In the genomic region with DNA sequence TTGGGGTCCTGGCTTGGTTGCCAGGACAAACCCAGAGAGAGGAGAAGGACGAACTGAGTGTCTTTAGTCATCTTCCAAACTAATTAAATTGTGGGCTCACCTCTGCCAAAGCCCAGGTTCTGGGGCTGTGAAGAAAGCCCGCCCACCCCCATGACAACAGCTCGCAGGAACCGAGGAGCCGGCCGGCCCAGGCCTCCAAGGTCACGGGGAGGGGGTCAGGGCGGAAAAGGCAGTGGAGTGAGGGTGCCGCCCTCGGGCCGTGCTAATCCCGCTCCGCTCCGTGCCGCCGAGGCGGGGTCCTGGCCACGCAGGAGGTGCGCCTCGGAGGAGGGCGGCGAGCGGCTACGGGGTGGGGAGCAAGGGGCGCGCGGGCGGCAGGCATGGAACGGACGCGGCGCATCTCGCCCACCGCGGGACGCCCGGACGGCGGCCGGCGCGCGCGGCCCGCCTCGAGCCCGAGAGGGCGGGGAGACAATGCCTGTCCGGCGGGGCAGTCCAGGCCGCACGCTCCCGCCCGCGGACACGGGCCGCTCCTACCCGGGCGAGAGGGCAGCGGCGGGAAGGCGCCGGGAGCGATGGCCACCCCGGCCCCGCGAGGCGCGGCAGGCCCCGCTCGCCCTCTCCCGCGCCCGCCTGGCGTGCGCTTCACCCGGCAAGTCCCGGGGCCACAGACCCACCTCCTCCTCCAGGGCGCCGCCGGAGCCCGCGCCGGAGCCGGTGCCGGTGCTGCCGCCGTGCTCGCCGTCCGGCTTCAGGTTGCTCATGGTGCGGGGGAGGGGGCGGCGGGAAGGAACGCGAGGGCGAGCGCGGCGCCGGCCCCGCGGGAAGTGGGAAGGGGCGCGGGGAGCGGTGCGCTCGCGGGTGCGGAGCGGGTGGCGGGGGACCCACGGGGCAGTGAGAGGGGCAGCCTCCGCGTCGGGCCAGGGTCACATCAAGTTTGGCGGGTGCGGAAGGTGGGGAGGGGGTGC, we compare ENCODE assay signal across 8 cellular contexts. TPM values are rescaled to one million over a fixed set of nuclear protein-coding genes. Genes with fewer than 3 reads are reported as not detected.
A peak's percentile ranks its signal among the peaks of the same experiment; 100 is the strongest.
DNase-seq lines count a peak whose midpoint lies in the region; ATAC-seq and TF ChIP-seq lines count a peak whose summit lies in the region.

No MANE protein-coding gene starts in this region.

- no peak for TF ChIP-seq CTCF in BJ (IDR thresholded peaks at IDR 0.05; ENCODE audit: insufficient read depth, low read depth, low read length)
- no peak for TF ChIP-seq CTCF in right lobe of liver (IDR thresholded peaks at IDR 0.05)
- no peak for TF ChIP-seq CTCF in tibial artery (IDR thresholded peaks at IDR 0.05)

- TF ChIP-seq POLR2A in right lobe of liver (IDR thresholded peaks at IDR 0.05), result peak; percentile 44

- intact Hi-C loops in right lobe of liver (cut with DNase I), result no loop called here
- intact Hi-C loops in tibial artery (cut with DNase I; ENCODE audit: low total_unique reads), result loop anchor here (2.0 kb wide), 1 partner anchor 32 kb away; no protein-coding TSS in a partner anchor

- H3K36me3 ChIP-seq in BJ (ENCODE audit: control insufficient read depth, insufficient read depth, low read length) (no peaks in the 10 kb centered on the region), right lobe of liver (no peaks in the 10 kb centered on the region), tibial artery (no peaks in the 10 kb centered on the region)

- DNase-seq in BJ (ENCODE audit: low read depth) (no peak), astrocyte of the hippocampus (ENCODE audit: low read depth, low spot score) (peak; percentile 53), right lobe of liver (peak; percentile 41 to 66 (median 59)), tibial artery (no peak), SKM-1 (lab: John Stamatoyannopoulos, UW; ENCODE audit: unreplicated experiment) (no peak), NK-92 (lab: John Stamatoyannopoulos, UW; ENCODE audit: unreplicated experiment) (no peak), NCI-H446 (lab: John Stamatoyannopoulos, UW) (no peak)

- peaks cover 0 to 5% (median 2%) of the 10 kb centered on the region in 4 donors for H3K4me1 ChIP-seq in right lobe of liver
- peaks cover 0 to 41% (median 9%) of the 10 kb centered on the region in 4 donors for H3K4me1 ChIP-seq in tibial artery

- 50% methylated on average over 1 of the region's 118 CpGs for WGBS in right lobe of liver (ENCODE audit: insufficient coverage, low coverage, low lambda C conversion rate, missing lambda C conversion rate)

- CTCF ChIA-PET in BJ (lab: Yijun Ruan, JAX), result interaction anchor here (1.0 to 1.3 kb wide), 3 partner anchors 7 to 35 kb away, joined by 3 to 5 read pairs (median 4); no protein-coding TSS in a partner anchor

- H3K9me3 ChIP-seq in right lobe of liver, result no peaks in the 10 kb centered on the region
- no peaks in the 10 kb centered on the region for H3K9me3 ChIP-seq in tibial artery

- ATAC-seq in HG03432 (IDR thresholded peaks at IDR 0.05; ENCODE audit: unreplicated experiment) (peak; percentile 21), right lobe of liver (peak; percentile 69 to 78 (median 74))

- peaks cover 17% of the 10 kb centered on the region for H3K27me3 ChIP-seq in BJ (ENCODE audit: control insufficient read depth, insufficient read depth, low read length)
- H3K27me3 ChIP-seq in right lobe of liver, result no peaks in the 10 kb centered on the region
- H3K27me3 ChIP-seq in tibial artery, result no peaks in the 10 kb centered on the region

- H3K27ac ChIP-seq in right lobe of liver (peak overlapping the region in 1 of 3 donors; percentile 53), tibial artery (peak overlapping the region; percentile 88 to 96)

- POLR2A ChIA-PET in BJ (lab: Charles Lee), result no interaction called here

- H3K4me3 ChIP-seq in BJ (ENCODE audit: low read depth, low read length) (peak overlapping the region; percentile 40), right lobe of liver (peak overlapping the region; percentile 54 to 73 (median 55)), tibial artery (peak overlapping the region; percentile 75 to 76)

RNA-seq across cellular contexts. Expression of gene RBPMS2, which starts 0.5 kb away (rescaled TPM):
- 0.45 and 0.67 TPM in 2 replicates for polyA plus RNA-seq in BJ (2011; rRNA removed)
- polyA minus RNA-seq in BJ (2011; rRNA and poly(A)+ RNA removed), result 0.33 and 0.77 TPM in 2 replicates
- total RNA-seq in right lobe of liver, result 10 to 100 TPM in 1 of 6 experiments, 1 to 10 TPM in 5; 2.5 to 13.6 (median 6.1) TPM

RNA-seq across cellular contexts. Expression of gene PIF1, which starts 50.6 kb away (rescaled TPM):
- 7.5 and 10.8 TPM in 2 replicates for polyA plus RNA-seq in BJ (2011; rRNA removed)
- polyA minus RNA-seq in BJ (2011; rRNA and poly(A)+ RNA removed), result 4.8 and 6.8 TPM in 2 replicates
- under 1 TPM; 0.11 to 1.00 (median 0.36) TPM for total RNA-seq in right lobe of liver

Comparison
In these comparisons a context has a peak if more than half of its experiments do, and no peak if none do; other contexts are left out.
1. DNase-seq: peak in astrocyte of the hippocampus (single experiment) and right lobe of liver (3 of 3); none in BJ (single experiment), tibial artery (0 of 2), SKM-1 (single experiment), NK-92 (single experiment) and NCI-H446 (0 of 2).
2. Peak in every context shown above with its lines, with median percentiles within 50 percentile points of each other: H3K4me3 ChIP-seq.